22 cellular contexts compared by ENCODE assay signal in the genomic region with DNA sequence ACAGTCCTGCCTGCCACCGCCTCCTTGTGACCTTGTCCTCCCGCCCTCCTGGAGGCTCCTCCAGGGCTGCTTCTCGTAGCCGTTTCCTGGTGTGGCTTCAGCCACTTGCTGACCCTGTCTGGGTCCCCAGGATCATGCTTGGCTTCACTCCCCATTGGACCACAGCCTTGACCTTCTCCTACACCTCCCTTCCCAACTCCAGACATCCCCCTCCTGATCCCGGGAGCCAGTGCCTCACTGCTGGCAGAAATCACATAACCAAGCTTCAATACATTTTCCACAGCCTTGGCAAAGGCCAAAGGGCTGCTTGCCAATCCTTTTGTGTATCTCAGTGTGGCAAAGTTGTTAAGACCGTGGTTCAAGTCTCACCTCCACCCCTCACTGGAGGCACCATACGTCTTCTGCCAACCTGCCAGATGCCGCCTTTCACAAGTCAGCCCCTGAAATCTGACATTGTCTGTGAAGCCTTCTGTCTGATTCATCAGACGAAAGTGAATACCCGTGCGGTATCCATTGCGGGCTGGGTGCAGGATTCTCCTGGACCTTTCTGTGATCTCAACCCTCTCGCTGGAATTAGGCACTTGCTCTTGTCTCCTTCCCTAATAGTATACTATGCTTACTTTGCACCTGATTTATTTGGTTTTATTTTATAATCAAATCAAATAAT.
A peak's percentile ranks its signal among the peaks of the same experiment; 100 is the strongest.
DNase-seq lines count a peak whose midpoint lies in the region; ATAC-seq, FAIRE-seq and TF ChIP-seq lines count a peak whose summit lies in the region.
"Had no signal": no experiment of that assay in that cellular context is flagged by ENCODE, and none has a peak within 500 bp of the region (broad histone marks: within the 10 kb centered on the region; RNA-seq: fewer than 3 reads in every experiment).

No MANE protein-coding gene starts in this region.

- no peak overlapping the region for H3K9ac ChIP-seq in HepG2 (ENCODE audit: insufficient read depth, low read depth, low read length)
- no peak overlapping the region for H3K9ac ChIP-seq in colonic mucosa (ENCODE audit: low read depth in 2 of 2, low read length in 2 of 2)
- H3K9ac ChIP-seq in mesenchymal stem cell (ENCODE audit: low read length), result no peak overlapping the region

- no peak for FAIRE-seq in HepG2 (lab: Jason Lieb, UNC)
- FAIRE-seq: A204.1, GM12892 had no signal

- H3K4me1 ChIP-seq in HepG2 (ENCODE audit: insufficient read depth, low read length) (no peaks in the 10 kb centered on the region), right lobe of liver (no peaks in the 10 kb centered on the region), lung (ENCODE audit: control insufficient read depth in 2 of 2, insufficient read depth in 2 of 2, low read length in 2 of 2) (no peaks in the 10 kb centered on the region), colonic mucosa (no peaks in the 10 kb centered on the region), mesenchymal stem cell (ENCODE audit: control insufficient read depth, insufficient read depth, low read depth, low read length) (no peaks in the 10 kb centered on the region)
- H3K4me1 ChIP-seq: BE2C, SJSA1 had no signal

- H3K36me3 Mint-ChIP-seq in T-helper 17 cell (ENCODE audit: low read depth), result peaks cover 4% of the 10 kb centered on the region
- H3K36me3 Mint-ChIP-seq: CD4-positive, CD25-positive, alpha-beta regulatory T cell had no signal

- no peak overlapping the region for H2AK5ac ChIP-seq in mesenchymal stem cell (ENCODE audit: low read length, severe bottlenecking)

- 17% methylated on average over 13 of the region's 13 CpGs for WGBS in HepG2 (ENCODE audit: low lambda C conversion rate)
- WGBS in right lobe of liver (ENCODE audit: insufficient coverage, low coverage, low lambda C conversion rate, missing lambda C conversion rate), result 62% methylated on average over 13 of the region's 13 CpGs
- 70 to 77% methylated on average over 13 of the region's 13 CpGs for WGBS in lung, 2 donors
- WGBS in mesenchymal stem cell, result 74% methylated on average over 12 of the region's 13 CpGs

- H3K23ac ChIP-seq in mesenchymal stem cell (ENCODE audit: low read length in 2 of 2), result no peak overlapping the region

- POLR2A ChIA-PET in HepG2 (lab: Yijun Ruan, JAX), result no interaction called here

- intact Hi-C loops in HepG2 (cut with micrococcal nuclease; ENCODE audit: unreplicated experiment), result no loop called here
- intact Hi-C loops in right lobe of liver (cut with DNase I), result no loop called here
- intact Hi-C loops in colonic mucosa (cut with DNase I), result no loop called here

- no peak overlapping the region for H2AFZ ChIP-seq in HepG2 (ENCODE audit: low read length)
- H2AFZ ChIP-seq in mesenchymal stem cell (ENCODE audit: low read depth, low read length), result no peak overlapping the region

- no peak for TF ChIP-seq RAD21 in HepG2 (CRISPR knock-in tag; IDR thresholded peaks at IDR 0.05)

- no peak overlapping the region for H3K4me3 Mint-ChIP-seq in T-helper 17 cell
- H3K4me3 Mint-ChIP-seq: CD4-positive, CD25-positive, alpha-beta regulatory T cell had no signal

- no peak overlapping the region for H2BK120ac ChIP-seq in mesenchymal stem cell (ENCODE audit: low read depth, low read length)

- CTCF ChIA-PET in HepG2 (lab: Yijun Ruan, JAX; ENCODE audit: low intra/inter-chr PET ratio, low total read pairs), result no interaction called here

- H3K4me2 ChIP-seq in HepG2 (ENCODE audit: low read depth, low read length) (no peak overlapping the region), mesenchymal stem cell (ENCODE audit: low read length, poor library complexity, severe bottlenecking) (no peak overlapping the region)

- H3K9me3 ChIP-seq in HepG2 (ENCODE audit: low read length) (peaks cover 5% of the 10 kb centered on the region; the same call in 1 of the 2 replicates), right lobe of liver (no peaks in the 10 kb centered on the region), lung (ENCODE audit: control insufficient read depth in 2 of 2, insufficient read depth in 1 of 2, low read length in 1 of 2) (peaks cover 0 to 4% of the 10 kb centered on the region in 2 donors), T-helper 17 cell (ENCODE audit: control insufficient read depth, low read length, poor library complexity, severe bottlenecking) (no peaks in the 10 kb centered on the region), colonic mucosa (no peaks in the 10 kb centered on the region), mesenchymal stem cell (ENCODE audit: control insufficient read depth, low read length) (peaks cover 18% of the 10 kb centered on the region)
- H3K9me3 ChIP-seq: BE2C, SJSA1 had no signal

- no peak for ATAC-seq in HepG2
- ATAC-seq in right lobe of liver, result no peak
- ATAC-seq in lung (ENCODE audit: insufficient read depth, low FRiP score), result no peak
- no peak for ATAC-seq in T-helper 17 cell
- ATAC-seq: HCT116, PC-3 had no signal

- H3K27me3 ChIP-seq in HepG2 (ENCODE audit: control insufficient read depth in 1 of 2, insufficient read depth in 2 of 2, low read length in 2 of 2), result peaks cover 7 to 74% of the 10 kb centered on the region in 2 experiments; a peak in 4 of 5 replicates
- H3K27me3 ChIP-seq in right lobe of liver, result no peaks in the 10 kb centered on the region
- H3K27me3 ChIP-seq in lung (ENCODE audit: control insufficient read depth, insufficient read depth), result peaks cover 5% of the 10 kb centered on the region
- H3K27me3 ChIP-seq in colonic mucosa, result no peaks in the 10 kb centered on the region
- peaks cover 0 to 7% of the 10 kb centered on the region in 2 experiments for H3K27me3 ChIP-seq in mesenchymal stem cell (ENCODE audit: control insufficient read depth in 1 of 2, insufficient read depth in 1 of 2, low read length in 2 of 2)

- H4K91ac ChIP-seq in mesenchymal stem cell (ENCODE audit: low read length), result no peak overlapping the region

- no peak overlapping the region for H3K18ac ChIP-seq in mesenchymal stem cell (ENCODE audit: low read depth in 1 of 2, low read length in 2 of 2)

- H3K4ac ChIP-seq in mesenchymal stem cell (ENCODE audit: low read depth in 1 of 2, low read length in 2 of 2), result no peak overlapping the region

- no peak overlapping the region for H3K14ac ChIP-seq in mesenchymal stem cell (ENCODE audit: low read length in 2 of 2)

- no peak overlapping the region for H3K27ac Mint-ChIP-seq in T-helper 17 cell
- H3K27ac Mint-ChIP-seq: CD4-positive, CD25-positive, alpha-beta regulatory T cell had no signal

- H3K79me2 ChIP-seq in HepG2 (ENCODE audit: insufficient read depth, low read length), result no peaks in the 10 kb centered on the region

- H3K4me1 Mint-ChIP-seq in T-helper 17 cell, result no peaks in the 10 kb centered on the region
- H3K4me1 Mint-ChIP-seq: CD4-positive, CD25-positive, alpha-beta regulatory T cell had no signal

- no peak for TF ChIP-seq EP300 in HepG2 (IDR thresholded peaks at IDR 0.05; ENCODE audit: low read depth in 2 of 2, low read length in 2 of 2)
- no peak for TF ChIP-seq EP300 in HepG2 (CRISPR knock-in tag; IDR thresholded peaks at IDR 0.05; ENCODE audit: borderline replicate concordance)

- H3K27ac ChIP-seq in HepG2 (ENCODE audit: extremely low read length, insufficient read depth, low read length) (no peak overlapping the region), right lobe of liver (no peak overlapping the region), lung (ENCODE audit: low read depth in 1 of 2, low read length in 1 of 2) (no peak overlapping the region), colonic mucosa (no peak overlapping the region), mesenchymal stem cell (ENCODE audit: low read length, poor library complexity, severe bottlenecking) (no peak overlapping the region)
- H3K27ac ChIP-seq: RWPE1, SJSA1 had no signal

- H2BK12ac ChIP-seq in mesenchymal stem cell (ENCODE audit: low read length in 2 of 2), result no peak overlapping the region

- no peak for TF ChIP-seq POLR2A in HepG2 (IDR thresholded peaks at IDR 0.05; ENCODE audit: insufficient read depth in 1 of 2, low read depth in 2 of 2, low read length in 2 of 2)
- no peak for TF ChIP-seq POLR2A in right lobe of liver (IDR thresholded peaks at IDR 0.05)

- no peak overlapping the region for H2BK15ac ChIP-seq in mesenchymal stem cell (ENCODE audit: low read depth, poor library complexity, severe bottlenecking)

- no peaks in the 10 kb centered on the region for H4K20me1 ChIP-seq in HepG2 (ENCODE audit: insufficient read depth, low read length)

- H3K27me3 Mint-ChIP-seq in T-helper 17 cell, result peaks cover 31% of the 10 kb centered on the region
- H3K27me3 Mint-ChIP-seq: CD4-positive, CD25-positive, alpha-beta regulatory T cell had no signal

- H4K8ac ChIP-seq in mesenchymal stem cell (ENCODE audit: low read length), result no peak overlapping the region

- H3K4me3 ChIP-seq in HepG2 (replicated peaks in 1 of 3; ENCODE audit: insufficient read depth in 1 of 3, low read depth in 2 of 3, low read length in 3 of 3) (no peak overlapping the region), right lobe of liver (no peak overlapping the region), lung (no peak overlapping the region), colonic mucosa (no peak overlapping the region), mesenchymal stem cell (ENCODE audit: insufficient read depth in 1 of 2, low read depth in 1 of 2, low read length in 2 of 2) (no peak overlapping the region)
- H3K4me3 ChIP-seq: SJSA1 had no signal

- no peak for TF ChIP-seq CTCF in HepG2 (CRISPR knock-in tag; IDR thresholded peaks at IDR 0.05)
- no peak for TF ChIP-seq CTCF in right lobe of liver (IDR thresholded peaks at IDR 0.05)
- TF ChIP-seq CTCF in lung (IDR thresholded peaks at IDR 0.05; ENCODE audit: control extremely low read depth, extremely low read depth), result no peak
- TF ChIP-seq CTCF in colonic mucosa (IDR thresholded peaks at IDR 0.05), result no peak

- in situ Hi-C loops in HepG2 (cut with HindIII; ENCODE audit: extremely low pct_ligation_motif_present, low pct_unique_long_range_greater_than_20kb), result no loop called here

- H3K36me3 ChIP-seq in HepG2 (replicated peaks in 1 of 2; ENCODE audit: control insufficient read depth in 1 of 2, insufficient read depth in 2 of 2, low read length in 2 of 2) (no peaks in the 10 kb centered on the region), right lobe of liver (no peaks in the 10 kb centered on the region), lung (ENCODE audit: control insufficient read depth in 2 of 2, insufficient read depth in 2 of 2, low read length in 2 of 2) (no peaks in the 10 kb centered on the region), colonic mucosa (no peaks in the 10 kb centered on the region), mesenchymal stem cell (ENCODE audit: control insufficient read depth in 1 of 2, insufficient read depth in 2 of 2, low read depth in 1 of 2, low read length in 2 of 2) (no peaks in the 10 kb centered on the region)
- H3K36me3 ChIP-seq: BE2C, SJSA1 had no signal

- BruUV-seq in HepG2 (replicated peaks; lab: Mats Ljungman, UMichigan), result no TSS peak

- H2BK5ac ChIP-seq in mesenchymal stem cell (ENCODE audit: low read depth, low read length, poor library complexity, severe bottlenecking), result no peak overlapping the region

- no peaks in the 10 kb centered on the region for H3K79me1 ChIP-seq in mesenchymal stem cell (replicated peaks; ENCODE audit: low read length, poor library complexity, severe bottlenecking)

- DNase-seq in HepG2 (ENCODE audit: low spot score) (no peak), right lobe of liver (no peak), cerebellum (ENCODE audit: low spot score) (peak; percentile 48), lung (ENCODE audit: low spot score) (peak; percentile 15), T-helper 17 cell (no peak), colonic mucosa (no peak), mesenchymal stem cell (no peak)
- DNase-seq: BE2C; CD4-positive, CD25-positive, alpha-beta regulatory T cell; COR-L47; GOT3; KBM-7; NCI-H1694 treated with DMSO at 0.1 percent for 48 hours; NCI-H2107; NCI-H524; NCI-H82; PC-3 had no signal

Comparison
In these comparisons a context has a peak if more than half of its experiments do, and no peak if none do; other contexts are left out.
1. DNase-seq: peak in cerebellum (single experiment) and lung (single experiment); none in HepG2 (single experiment), right lobe of liver (0 of 3), T-helper 17 cell (0 of 3), colonic mucosa (single experiment) and mesenchymal stem cell (single experiment).